ENCODE assay signal across 9 cellular contexts in genomic region chr15:28094732-28095521, GRCh38. TPM values are rescaled to one million over a fixed set of nuclear protein-coding genes. Genes with fewer than 3 reads are reported as not detected.
DNase-seq lines count a peak whose midpoint lies in the region; ATAC-seq, FAIRE-seq and TF ChIP-seq lines count a peak whose summit lies in the region.
"Had no signal": no experiment of that assay in that cellular context is flagged by ENCODE, and none has a peak within 500 bp of the region (broad histone marks: within the 10 kb centered on the region; RNA-seq: fewer than 3 reads in every experiment).

No MANE protein-coding gene starts in this region.

- peaks cover 3% of the 10 kb centered on the region for H3K36me3 Mint-ChIP-seq in astrocyte (ENCODE audit: low read depth, unreplicated experiment)
- peaks cover 7% of the 10 kb centered on the region for H3K36me3 Mint-ChIP-seq in stimulated activated memory B cell treated with anti-CD40 and anti-IgM and Interleukin-4, amounts not matched to agents 10 μg/mL and 1 μg/mL and 100 μg/mL, for 72 hours

- H3K27me3 Mint-ChIP-seq in astrocyte (ENCODE audit: low read depth, unreplicated experiment): peaks cover 27% of the 10 kb centered on the region
- H3K27me3 Mint-ChIP-seq in stimulated activated memory B cell treated with anti-CD40 and anti-IgM and Interleukin-4, amounts not matched to agents 10 μg/mL and 1 μg/mL and 100 μg/mL, for 72 hours: peaks cover 79% of the 10 kb centered on the region

- H3K4me1 Mint-ChIP-seq in astrocyte (ENCODE audit: low read depth, unreplicated experiment): peaks cover 13% of the 10 kb centered on the region
- H3K4me1 Mint-ChIP-seq in stimulated activated memory B cell treated with anti-CD40 and anti-IgM and Interleukin-4, amounts not matched to agents 10 μg/mL and 1 μg/mL and 100 μg/mL, for 72 hours: peaks cover 31% of the 10 kb centered on the region

- H3K4me2 ChIP-seq in astrocyte (ENCODE audit: low read length) (peak overlapping the region; percentile 95), keratinocyte (ENCODE audit: control insufficient read depth, extremely low read depth, insufficient read depth, low read depth, low read length) (peak overlapping the region; percentile 37)

- no peak for DNase-seq in activated CD4-positive, CD25-positive, alpha-beta regulatory T cell treated with anti-CD3 and anti-CD28 coated beads, Interleukin-2, amount 50 U/mL, for 72 hours
- DNase-seq in astrocyte (ENCODE audit: low read depth) (no peak), keratinocyte (ENCODE audit: low read depth, low spot score) (no peak), T-helper 9 cell (no peak)
- DNase-seq: DND-41 had no signal

- no peaks in the 10 kb centered on the region for H3K9me1 ChIP-seq in keratinocyte (ENCODE audit: control insufficient read depth, extremely low read depth, insufficient read depth, low read length)

- peak overlapping the region; percentile 97 for H2AFZ ChIP-seq in astrocyte (ENCODE audit: low read depth, low read length)
- H2AFZ ChIP-seq in keratinocyte (ENCODE audit: control insufficient read depth, low read length): peak overlapping the region; percentile 12

- H3K27ac ChIP-seq in astrocyte (ENCODE audit: low read depth, low read length) (no peak overlapping the region), keratinocyte (ENCODE audit: control insufficient read depth, insufficient read depth, low read length) (no peak overlapping the region)

- no peaks in the 10 kb centered on the region for H3K79me2 ChIP-seq in astrocyte (ENCODE audit: insufficient read depth, low read length)
- H3K79me2 ChIP-seq in keratinocyte (ENCODE audit: control insufficient read depth, insufficient read depth, low read length): no peaks in the 10 kb centered on the region

- no peak overlapping the region for H3K27ac Mint-ChIP-seq in astrocyte (ENCODE audit: unreplicated experiment)
- H3K27ac Mint-ChIP-seq in stimulated activated memory B cell treated with anti-CD40 and anti-IgM and Interleukin-4, amounts not matched to agents 10 μg/mL and 1 μg/mL and 100 μg/mL, for 72 hours: no peak overlapping the region

- H3K36me3 ChIP-seq in astrocyte (ENCODE audit: insufficient read depth, low read length) (no peaks in the 10 kb centered on the region), keratinocyte (ENCODE audit: control insufficient read depth in 2 of 2, extremely low read depth in 1 of 2, insufficient read depth in 2 of 2, low read length in 2 of 2) (no peaks in the 10 kb centered on the region)

- H3K27me3 ChIP-seq in astrocyte (ENCODE audit: insufficient read depth, low read length): peaks cover 12% of the 10 kb centered on the region
- peaks cover 62% of the 10 kb centered on the region for H3K27me3 ChIP-seq in keratinocyte (ENCODE audit: control insufficient read depth, extremely low read depth, insufficient read depth, low read length)

- H3K4me3 ChIP-seq in astrocyte (ENCODE audit: insufficient read depth, low read depth, low read length) (no peak overlapping the region), keratinocyte (ENCODE audit: control insufficient read depth in 2 of 3, extremely low read depth in 1 of 3, insufficient read depth in 2 of 3, low read depth in 1 of 3, low read length in 3 of 3) (no peak overlapping the region)

- no peak for FAIRE-seq in astrocyte (lab: Jason Lieb, UNC)
- no peak for FAIRE-seq in keratinocyte (lab: Jason Lieb, UNC)

- H3K9me3 ChIP-seq in astrocyte (ENCODE audit: insufficient read depth, low read depth, low read length): no peaks in the 10 kb centered on the region
- no peaks in the 10 kb centered on the region for H3K9me3 ChIP-seq in keratinocyte (ENCODE audit: control insufficient read depth, low read depth, low read length)

- H3K9me3 Mint-ChIP-seq in astrocyte (ENCODE audit: unreplicated experiment): peaks cover 8% of the 10 kb centered on the region
- peaks cover 9% of the 10 kb centered on the region for H3K9me3 Mint-ChIP-seq in stimulated activated memory B cell treated with anti-CD40 and anti-IgM and Interleukin-4, amounts not matched to agents 10 μg/mL and 1 μg/mL and 100 μg/mL, for 72 hours

- ATAC-seq in activated CD4-positive, CD25-positive, alpha-beta regulatory T cell treated with anti-CD3 and anti-CD28 coated beads, Interleukin-2, amount 50 U/mL, for 24 hours: peak; percentile 27 to 30
- no peak for ATAC-seq in stimulated activated memory B cell treated with anti-CD40 and anti-IgM and Interleukin-4, amounts not matched to agents 10 μg/mL and 1 μg/mL and 100 μg/mL, for 72 hours
- ATAC-seq in GM18907 (IDR thresholded peaks at IDR 0.05; ENCODE audit: unreplicated experiment) (no peak), HG03442 (IDR thresholded peaks at IDR 0.05; ENCODE audit: unreplicated experiment) (no peak)

- peaks cover 22% of the 10 kb centered on the region for H3K4me1 ChIP-seq in astrocyte (ENCODE audit: insufficient read depth, low read length)
- peaks cover 9% of the 10 kb centered on the region for H3K4me1 ChIP-seq in keratinocyte (ENCODE audit: control insufficient read depth, extremely low read depth, insufficient read depth, low read length)

- TF ChIP-seq CTCF in astrocyte (IDR thresholded peaks at IDR 0.05; ENCODE audit: insufficient read depth, low read depth, low read length) (no peak), keratinocyte (optimal IDR thresholded peaks at IDR 0.05 in 1 of 3, IDR thresholded peaks at IDR 0.05 in 1 of 3, conservative IDR thresholded peaks at IDR 0.05 in 1 of 3; ENCODE audit: extremely low read depth in 1 of 3, insufficient read depth in 2 of 3, low read length in 3 of 3) (no peak)

- H3K9ac ChIP-seq in astrocyte (ENCODE audit: low read length): no peak overlapping the region
- H3K9ac ChIP-seq in keratinocyte (ENCODE audit: control insufficient read depth, extremely low read depth, insufficient read depth, low read length): no peak overlapping the region

- H3K4me3 Mint-ChIP-seq in astrocyte (ENCODE audit: unreplicated experiment): peak overlapping the region; percentile 84
- H3K4me3 Mint-ChIP-seq in stimulated activated memory B cell treated with anti-CD40 and anti-IgM and Interleukin-4, amounts not matched to agents 10 μg/mL and 1 μg/mL and 100 μg/mL, for 72 hours: peak overlapping the region; percentile 78

- dilution Hi-C loops in keratinocyte (cut with MboI; ENCODE audit: extremely low pct_ligation_motif_present, low sequenced_read_pairs): no loop called here

- H4K20me1 ChIP-seq in astrocyte (ENCODE audit: insufficient read depth, low read length) (peaks cover 12% of the 10 kb centered on the region), keratinocyte (ENCODE audit: control insufficient read depth, extremely low read depth, insufficient read depth, low read length) (peaks cover 3% of the 10 kb centered on the region)

RNA-seq across cellular contexts. Expression of gene OCA2, which starts 4.2 kb away (rescaled TPM):
- total RNA-seq in astrocyte: 2.4 and 2.9 TPM in 2 replicates
- polyA plus RNA-seq in keratinocyte: 0.03 to 0.08 TPM (median 0.05 TPM) in 3 replicates
- polyA plus RNA-seq in keratinocyte (2011; ENCODE audit: low read depth): not detected
- 0.08 and 0.10 TPM in 2 replicates for polyA plus RNA-seq in keratinocyte (2011; cell fraction: cytosol; rRNA removed)
- polyA plus RNA-seq in keratinocyte (2011; cell fraction: nucleus; rRNA removed): 0.13 and 0.14 TPM in 2 replicates
- polyA plus RNA-seq in keratinocyte (2012; ENCODE audit: low replicate concordance): not detected in 2 replicates
- polyA minus RNA-seq in keratinocyte: 0.10 TPM in 1 of 3 replicates, not detected in the others
- not detected for polyA minus RNA-seq in keratinocyte (2011; cell fraction: cytosol; rRNA and poly(A)+ RNA removed)
- 0.21 and 0.31 TPM in 2 replicates for polyA minus RNA-seq in keratinocyte (2011; cell fraction: nucleus; rRNA and poly(A)+ RNA removed)

Comparison
In these comparisons a context has a peak if more than half of its experiments do, and no peak if none do; other contexts are left out.
1. ATAC-seq: peak in activated CD4-positive, CD25-positive, alpha-beta regulatory T cell treated with anti-CD3 and anti-CD28 coated beads, Interleukin-2, amount 50 U/mL, for 24 hours (2 of 2); none in stimulated activated memory B cell treated with anti-CD40 and anti-IgM and Interleukin-4, amounts not matched to agents 10 μg/mL and 1 μg/mL and 100 μg/mL, for 72 hours (single experiment), GM18907 (single experiment) and HG03442 (single experiment).